In genomic region chr9:129227843-129228189, GRCh38 we compare ENCODE assay signal across 23 cellular contexts.
"Had no signal": no experiment of that assay in that cellular context is flagged by ENCODE, and none has a peak within 500 bp of the region (broad histone marks: within the 10 kb centered on the region; RNA-seq: fewer than 3 reads in every experiment).

No MANE protein-coding gene starts in this region.

- H3K36me3 ChIP-seq: MG63, SJSA1 had no signal

- H3K4me1 ChIP-seq: SJSA1 had no signal

- H3K9me3 ChIP-seq: MG63, SJSA1 had no signal

- H3K4me3 ChIP-seq: MG63, SJSA1, SK-N-MC had no signal

- DNase-seq: Karpas-422, KG1, MG63, NCI-H1092, NCI-H1105 treated with DMSO at 0.1 percent for 48 hours, NCI-H1417 treated with DMSO at 0.1 percent for 48 hours, NCI-H146, NCI-H1694 treated with DMSO at 0.1 percent for 48 hours, NCI-H1930, NCI-H2081, NCI-H2107, NCI-H2227 treated with DMSO at 0.1 percent for 48 hours, NCI-H524, NCI-H526 treated with DMSO at 0.1 percent for 48 hours, NCI-H748 treated with DMSO at 0.1 percent for 48 hours, Right ventricle myocardium superior, RPMI8226, SIG-M5 had no signal

- H3K27ac ChIP-seq: HL-60, SJSA1, SK-N-MC had no signal

- H3K27me3 ChIP-seq: MG63, SJSA1 had no signal

- FAIRE-seq: HTR-8/SVneo, RCC 7860 had no signal
